13 cellular contexts compared by ENCODE assay signal in the genomic region with DNA sequence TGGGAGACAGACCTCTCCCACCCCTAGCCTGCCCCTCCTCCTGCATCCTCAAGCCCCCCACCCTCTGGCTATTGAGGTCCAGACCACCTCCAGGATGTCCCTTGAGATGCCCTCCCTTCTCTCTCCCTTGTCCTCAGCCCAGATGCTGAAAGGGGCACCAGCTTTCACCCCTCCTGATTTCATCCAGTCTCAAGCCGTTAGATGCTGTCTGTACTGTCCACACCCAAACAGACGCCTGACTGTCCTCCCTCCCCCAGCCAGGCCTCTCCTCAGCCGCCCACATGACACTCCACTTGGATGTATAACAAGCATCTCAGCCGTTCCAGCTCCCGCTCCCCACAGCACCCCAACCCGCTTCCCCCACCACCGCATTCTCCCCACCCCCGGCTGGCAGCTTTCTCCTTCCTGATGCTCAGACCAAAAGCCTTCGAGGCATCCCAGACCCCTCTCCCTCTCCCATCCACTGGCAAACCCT. TPM values are rescaled to one million over a fixed set of nuclear protein-coding genes. Genes with fewer than 3 reads are reported as not detected.
A peak's percentile ranks its signal among the peaks of the same experiment; 100 is the strongest.
DNase-seq lines count a peak whose midpoint lies in the region; ATAC-seq and FAIRE-seq lines count a peak whose summit lies in the region.
"Had no signal": no experiment of that assay in that cellular context is flagged by ENCODE, and none has a peak within 500 bp of the region (broad histone marks: within the 10 kb centered on the region; RNA-seq: fewer than 3 reads in every experiment).

No MANE protein-coding gene starts in this region.

- H3K27me3 Mint-ChIP-seq in activated T-cell treated with anti-CD3 and anti-CD28 coated beads, Interleukin-2, amount 50 U/mL, for 24 hours, result no peaks in the 10 kb centered on the region
- no peaks in the 10 kb centered on the region for H3K27me3 Mint-ChIP-seq in activated T-cell treated with anti-CD3 and anti-CD28 coated beads, Interleukin-2, amount 50 U/mL, for 72 hours (ENCODE audit: low read depth)
- H3K27me3 Mint-ChIP-seq in activated naive CD8-positive, alpha-beta T cell, result no peaks in the 10 kb centered on the region

- peak overlapping the region; percentile 97 for H3K27ac Mint-ChIP-seq in activated T-cell treated with anti-CD3 and anti-CD28 coated beads, Interleukin-2, amount 50 U/mL, for 24 hours
- no peak overlapping the region for H3K27ac Mint-ChIP-seq in activated T-cell treated with anti-CD3 and anti-CD28 coated beads, Interleukin-2, amount 50 U/mL, for 72 hours
- peak overlapping the region; percentile 86 for H3K27ac Mint-ChIP-seq in activated naive CD8-positive, alpha-beta T cell

- H3K9me3 Mint-ChIP-seq in activated T-cell treated with anti-CD3 and anti-CD28 coated beads, Interleukin-2, amount 50 U/mL, for 24 hours, result no peaks in the 10 kb centered on the region
- no peaks in the 10 kb centered on the region for H3K9me3 Mint-ChIP-seq in activated T-cell treated with anti-CD3 and anti-CD28 coated beads, Interleukin-2, amount 50 U/mL, for 72 hours
- no peaks in the 10 kb centered on the region for H3K9me3 Mint-ChIP-seq in activated naive CD8-positive, alpha-beta T cell (ENCODE audit: low read depth)

- no peaks in the 10 kb centered on the region for H3K36me3 Mint-ChIP-seq in activated T-cell treated with anti-CD3 and anti-CD28 coated beads, Interleukin-2, amount 50 U/mL, for 24 hours (ENCODE audit: low read depth)
- H3K36me3 Mint-ChIP-seq in activated T-cell treated with anti-CD3 and anti-CD28 coated beads, Interleukin-2, amount 50 U/mL, for 72 hours (ENCODE audit: insufficient read depth in 2 of 2), result no peaks in the 10 kb centered on the region
- H3K36me3 Mint-ChIP-seq in activated naive CD8-positive, alpha-beta T cell, result no peaks in the 10 kb centered on the region

- FAIRE-seq in urothelium cell line (lab: Jason Lieb, UNC), result no peak

- H3K4me3 Mint-ChIP-seq in activated T-cell treated with anti-CD3 and anti-CD28 coated beads, Interleukin-2, amount 50 U/mL, for 24 hours, result peak overlapping the region; percentile 1
- H3K4me3 Mint-ChIP-seq in activated T-cell treated with anti-CD3 and anti-CD28 coated beads, Interleukin-2, amount 50 U/mL, for 72 hours, result peak overlapping the region in 1 of 2 donors; percentile 50
- peak overlapping the region; percentile 17 for H3K4me3 Mint-ChIP-seq in activated naive CD8-positive, alpha-beta T cell

- no peak for ATAC-seq in activated T-cell treated with anti-CD3 and anti-CD28 coated beads, Interleukin-2, amount 50 U/mL, for 72 hours (replicated peaks in 1 of 2)
- no peak for ATAC-seq in GM18907 (IDR thresholded peaks at IDR 0.05; ENCODE audit: unreplicated experiment)

- H3K4me1 Mint-ChIP-seq in activated T-cell treated with anti-CD3 and anti-CD28 coated beads, Interleukin-2, amount 50 U/mL, for 24 hours (ENCODE audit: low read depth), result peaks cover 78% of the 10 kb centered on the region
- peaks cover 86% of the 10 kb centered on the region for H3K4me1 Mint-ChIP-seq in activated T-cell treated with anti-CD3 and anti-CD28 coated beads, Interleukin-2, amount 50 U/mL, for 72 hours (ENCODE audit: low read depth)
- peaks cover 72% of the 10 kb centered on the region for H3K4me1 Mint-ChIP-seq in activated naive CD8-positive, alpha-beta T cell (ENCODE audit: low read depth)

- DNase-seq in activated T-cell treated with anti-CD3 and anti-CD28 coated beads, Interleukin-2, amount 50 U/mL, for 24 hours, result no peak
- DNase-seq in activated T-cell treated with anti-CD3 and anti-CD28 coated beads, Interleukin-2, amount 50 U/mL, for 72 hours, result no peak
- DNase-seq in hypothalamus (lab: John Stamatoyannopoulos, UW), result peak in 28 of 51 donors; percentile 4 to 66 (median 28)
- peak; percentile 60 for DNase-seq in superior temporal gyrus (ENCODE audit: extremely low spot score)
- no peak for DNase-seq in cerebellar cortex (ENCODE audit: low spot score)
- no peak for DNase-seq in urothelium cell line (ENCODE audit: low spot score)
- DNase-seq: activated CD8-positive, alpha-beta memory T cell treated with anti-CD3 and anti-CD28 coated beads, Interleukin-2, amount 50 U/mL, for 48 hours; brain microvascular endothelial cell; DND-41; KG1 had no signal

RNA-seq across cellular contexts. Expression of a gene that starts 25.0 kb away (rescaled TPM):
- total RNA-seq in activated T-cell treated with anti-CD3 and anti-CD28 coated beads, Interleukin-2, amount 50 U/mL, for 72 hours, result under 1 TPM; 0.21 to 0.26 TPM
- total RNA-seq: T-helper 1 cell treated with Interleukin-12 subunit alpha and Interleukin-12 subunit beta and Interleukin-4 antibody, amounts not matched to agents 30 ng/mL and 1 ng/mL, for 36 hours had no signal

RNA-seq across cellular contexts. Expression of a gene that starts 41.3 kb away (rescaled TPM):
- total RNA-seq in activated T-cell treated with anti-CD3 and anti-CD28 coated beads, Interleukin-2, amount 50 U/mL, for 72 hours, result 10 to 100 TPM; 46.7 to 57.1 TPM

Comparison
In these comparisons a context has a peak if more than half of its experiments do, and no peak if none do; other contexts are left out.
1. DNase-seq: peak in hypothalamus (28 of 51) and superior temporal gyrus (single experiment); none in activated T-cell treated with anti-CD3 and anti-CD28 coated beads, Interleukin-2, amount 50 U/mL, for 24 hours (single experiment), activated T-cell treated with anti-CD3 and anti-CD28 coated beads, Interleukin-2, amount 50 U/mL, for 72 hours (0 of 2), cerebellar cortex (single experiment) and urothelium cell line (single experiment).